In genomic region chr2:165067958-165068612, GRCh38 we compare ENCODE assay signal across 8 cellular contexts.
DNase-seq lines count a peak whose midpoint lies in the region; ATAC-seq and TF ChIP-seq lines count a peak whose summit lies in the region.

No MANE protein-coding gene starts in this region.

- no peaks in the 10 kb centered on the region for H3K36me3 ChIP-seq in ES-I3 (ENCODE audit: insufficient read depth, low read length)
- H3K36me3 ChIP-seq in psoas muscle (ENCODE audit: insufficient read depth in 1 of 2, low read depth in 1 of 2): no peaks in the 10 kb centered on the region

- WGBS in psoas muscle, 3 donors: 4 to 7% (median 5%) methylated on average over 12 of the region's 12 CpGs

- ATAC-seq in HG02870 (IDR thresholded peaks at IDR 0.05; ENCODE audit: unreplicated experiment) (no peak), psoas muscle (no peak), HG02759 (IDR thresholded peaks at IDR 0.05; ENCODE audit: unreplicated experiment) (no peak)

- peaks cover 2% of the 10 kb centered on the region for H3K27me3 Mint-ChIP-seq in activated CD4-positive, alpha-beta T cell treated with anti-CD3 and anti-CD28 coated beads, Interleukin-2, amount 10 ng/mL, durations not matched to agents 7 days and 5 days

- H3K4me1 Mint-ChIP-seq in activated CD4-positive, alpha-beta T cell treated with anti-CD3 and anti-CD28 coated beads, Interleukin-2, amount 10 ng/mL, durations not matched to agents 7 days and 5 days: peaks cover 3% of the 10 kb centered on the region

- peak overlapping the region in 49 of 59 donors; percentile 5 to 86 (median 69) for H3K27ac ChIP-seq in dorsolateral prefrontal cortex
- H3K27ac ChIP-seq in psoas muscle: no peak overlapping the region

- intact Hi-C loops in dorsolateral prefrontal cortex (cut with DNase I) (loop anchor here in 1 of 2 donors (5.0 kb wide), 1 partner anchor 51 kb away; no protein-coding TSS in a partner anchor), psoas muscle (cut with DNase I) (no loop called here)

- peak overlapping the region; percentile 21; the same call in 1 of the 2 replicates for H3K9ac ChIP-seq in ES-I3 (ENCODE audit: low read depth, low read length)

- DNase-seq in NCI-H345 treated with DMSO at 0.1 percent for 48 hours (lab: John Stamatoyannopoulos, UW; ENCODE audit: unreplicated experiment) (peak; percentile 83), dorsolateral prefrontal cortex (peak; percentile 46 to 92 (median 86)), midbrain (lab: John Stamatoyannopoulos, UW) (peak; percentile 73), psoas muscle (no peak)
- no peak for DNase-seq in activated CD4-positive, alpha-beta T cell treated with anti-CD3 and anti-CD28 coated beads, Interleukin-2, amount 10 ng/mL, durations not matched to agents 7 days and 5 days

- peaks cover 7% of the 10 kb centered on the region; the same call in 1 of the 2 replicates for H3K4me1 ChIP-seq in ES-I3 (ENCODE audit: insufficient read depth, low read length)
- H3K4me1 ChIP-seq in psoas muscle: no peaks in the 10 kb centered on the region

- no peaks in the 10 kb centered on the region for H3K36me3 Mint-ChIP-seq in activated CD4-positive, alpha-beta T cell treated with anti-CD3 and anti-CD28 coated beads, Interleukin-2, amount 10 ng/mL, durations not matched to agents 7 days and 5 days (ENCODE audit: low read depth)

- H3K9me3 ChIP-seq in ES-I3 (ENCODE audit: control insufficient read depth, insufficient read depth, low read length): no peaks in the 10 kb centered on the region; the same call in 1 of the 2 replicates
- no peaks in the 10 kb centered on the region for H3K9me3 ChIP-seq in psoas muscle

- TF ChIP-seq CTCF in dorsolateral prefrontal cortex (IDR thresholded peaks at IDR 0.05 in 54 of 56, conservative IDR thresholded peaks at IDR 0.05 in 2 of 56; ENCODE audit: low read depth in 1 of 56, partially characterized antibody in 56 of 56) (peak in 3 of 56 donors; percentile 4 to 8 (median 5)), psoas muscle (IDR thresholded peaks at IDR 0.05) (no peak)

- CTCF ChIA-PET in activated CD4-positive, alpha-beta T cell treated with anti-CD3 and anti-CD28 coated beads, Interleukin-2, amount 10 ng/mL, durations not matched to agents 7 days and 5 days (lab: Charles Lee): interaction anchor here (1.5 kb wide), 1 partner anchor 9 kb away, joined by 4 read pairs; no protein-coding TSS in a partner anchor

- H3K4me3 ChIP-seq in dorsolateral prefrontal cortex (peak overlapping the region; percentile 8 to 63 (median 41)), psoas muscle (no peak overlapping the region)

- H3K27me3 ChIP-seq in dorsolateral prefrontal cortex: no peaks in the 10 kb centered on the region
- no peaks in the 10 kb centered on the region for H3K27me3 ChIP-seq in psoas muscle (ENCODE audit: insufficient read depth in 3 of 3, low read length in 2 of 3)

- no peak overlapping the region for H3K4me3 Mint-ChIP-seq in activated CD4-positive, alpha-beta T cell treated with anti-CD3 and anti-CD28 coated beads, Interleukin-2, amount 10 ng/mL, durations not matched to agents 7 days and 5 days

- POLR2A ChIA-PET in activated CD4-positive, alpha-beta T cell treated with anti-CD3 and anti-CD28 coated beads, Interleukin-2, amount 10 ng/mL, durations not matched to agents 7 days and 5 days (lab: Charles Lee): no interaction called here

- H3K9me3 Mint-ChIP-seq in activated CD4-positive, alpha-beta T cell treated with anti-CD3 and anti-CD28 coated beads, Interleukin-2, amount 10 ng/mL, durations not matched to agents 7 days and 5 days: no peaks in the 10 kb centered on the region

- H3K27ac Mint-ChIP-seq in activated CD4-positive, alpha-beta T cell treated with anti-CD3 and anti-CD28 coated beads, Interleukin-2, amount 10 ng/mL, durations not matched to agents 7 days and 5 days: no peak overlapping the region

Comparison
In these comparisons a context has a peak if more than half of its experiments do, and no peak if none do; other contexts are left out.
1. DNase-seq: peak in NCI-H345 treated with DMSO at 0.1 percent for 48 hours (single experiment), dorsolateral prefrontal cortex (10 of 10) and midbrain (single experiment); none in psoas muscle (0 of 2) and activated CD4-positive, alpha-beta T cell treated with anti-CD3 and anti-CD28 coated beads, Interleukin-2, amount 10 ng/mL, durations not matched to agents 7 days and 5 days (single experiment).